In the genomic region with DNA sequence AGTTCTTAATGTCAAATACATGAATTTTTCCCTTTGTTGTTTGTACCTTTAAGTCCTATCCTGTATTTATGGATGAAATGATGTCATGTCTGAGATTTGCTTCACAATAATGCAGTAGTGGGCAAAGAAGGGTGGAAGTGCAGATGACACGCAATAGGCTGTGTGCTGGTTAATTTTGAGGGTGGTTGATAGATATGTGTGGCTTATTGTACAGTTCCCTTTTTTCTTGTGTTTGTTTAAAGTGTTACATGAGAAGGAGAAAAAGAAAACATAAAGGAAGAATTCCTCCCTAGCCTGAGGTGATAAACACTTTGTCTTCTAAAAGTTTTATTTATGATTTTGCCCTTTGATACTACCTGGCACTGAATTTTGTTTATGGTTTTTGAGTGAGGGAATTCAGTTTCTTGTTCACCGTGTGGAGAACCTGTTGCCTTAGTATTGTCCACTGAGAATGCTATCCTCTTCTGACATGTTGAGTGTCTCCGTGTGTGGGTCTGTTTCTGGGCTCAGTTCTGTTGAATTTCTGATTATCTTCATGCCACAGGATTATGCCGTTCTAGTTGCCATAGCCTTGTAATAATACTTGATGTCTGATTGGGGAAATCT, we compare ENCODE assay signal across 14 cellular contexts. TPM values are rescaled to one million over a fixed set of nuclear protein-coding genes. Genes with fewer than 3 reads are reported as not detected.
DNase-seq lines count a peak whose midpoint lies in the region; ATAC-seq and TF ChIP-seq lines count a peak whose summit lies in the region.
"Had no signal": no experiment of that assay in that cellular context is flagged by ENCODE, and none has a peak within 500 bp of the region (broad histone marks: within the 10 kb centered on the region; RNA-seq: fewer than 3 reads in every experiment).

No MANE protein-coding gene starts in this region.

- H3K4me1 Mint-ChIP-seq in activated naive CD8-positive, alpha-beta T cell treated with anti-CD3 and anti-CD28 coated beads, Interleukin-2, amount 50 U/mL, for 24 hours = peaks cover 66% of the 10 kb centered on the region
- peaks cover 61% of the 10 kb centered on the region for H3K4me1 Mint-ChIP-seq in activated naive CD8-positive, alpha-beta T cell treated with anti-CD3 and anti-CD28 coated beads for 36 hours

- H3K27ac Mint-ChIP-seq in activated naive CD8-positive, alpha-beta T cell treated with anti-CD3 and anti-CD28 coated beads, Interleukin-2, amount 50 U/mL, for 24 hours = peak overlapping the region; percentile 37
- H3K27ac Mint-ChIP-seq in activated naive CD8-positive, alpha-beta T cell treated with anti-CD3 and anti-CD28 coated beads for 36 hours = no peak overlapping the region

- H3K36me3 ChIP-seq in left lung (peaks cover 0 to 3% of the 10 kb centered on the region in 2 donors), upper lobe of right lung (peaks cover 9% of the 10 kb centered on the region), PC-3 (ENCODE audit: low read depth, low read length) (peaks cover 8% of the 10 kb centered on the region)

- no peak overlapping the region for H3K4me2 ChIP-seq in PC-3 (ENCODE audit: low read length)

- H3F3A ChIP-seq in PC-3 (ENCODE audit: low read length, unreplicated experiment) = no peaks in the 10 kb centered on the region

- H3K4me3 Mint-ChIP-seq in activated naive CD8-positive, alpha-beta T cell treated with anti-CD3 and anti-CD28 coated beads, Interleukin-2, amount 50 U/mL, for 24 hours = no peak overlapping the region
- H3K4me3 Mint-ChIP-seq in activated naive CD8-positive, alpha-beta T cell treated with anti-CD3 and anti-CD28 coated beads for 36 hours = no peak overlapping the region

- DNase-seq in activated naive CD8-positive, alpha-beta T cell treated with anti-CD3 and anti-CD28 coated beads, Interleukin-2, amount 50 U/mL, for 24 hours = no peak
- DNase-seq in activated naive CD8-positive, alpha-beta T cell treated with anti-CD3 and anti-CD28 coated beads for 36 hours = no peak
- DNase-seq in SKM-1 (lab: John Stamatoyannopoulos, UW; ENCODE audit: unreplicated experiment) (peak; percentile 1), left lung (no peak), upper lobe of right lung (no peak), PC-3 (no peak), NCI-H2081 treated with DMSO at 0.1 percent for 48 hours (lab: John Stamatoyannopoulos, UW) (no peak)
- DNase-seq in activated CD4-positive, alpha-beta T cell treated with anti-CD3 and anti-CD28 coated beads for 48 hours = no peak
- DNase-seq: activated CD4-positive, alpha-beta T cell treated with anti-CD3 and anti-CD28 coated beads for 1 hour; activated gamma-delta T cell treated with Interleukin-2 at 50 U/mL for 16 hours; DMS53; NCI-H1105; NCI-H510A treated with DMSO at 0.1 percent for 48 hours had no signal

- no peak overlapping the region for H2AFZ ChIP-seq in PC-3 (ENCODE audit: low read length)

- H3K27ac ChIP-seq in left lung (peak overlapping the region; percentile 77 to 91), upper lobe of right lung (peak overlapping the region; percentile 38), PC-3 (ENCODE audit: low read length) (no peak overlapping the region)
- H3K27ac ChIP-seq: SK-N-MC had no signal

- H3K9me3 ChIP-seq in left lung = no peaks in the 10 kb centered on the region
- no peaks in the 10 kb centered on the region for H3K9me3 ChIP-seq in upper lobe of right lung
- no peaks in the 10 kb centered on the region for H3K9me3 ChIP-seq in PC-3 (ENCODE audit: low read length)

- no peak for ATAC-seq in activated naive CD8-positive, alpha-beta T cell treated with anti-CD3 and anti-CD28 coated beads, Interleukin-2, amount 50 U/mL, for 24 hours
- ATAC-seq in left lung = peak; percentile 21
- peak; percentile 64 for ATAC-seq in upper lobe of right lung
- no peak for ATAC-seq in PC-3

- no peak for TF ChIP-seq CTCF in left lung (IDR thresholded peaks at IDR 0.05)
- no peak for TF ChIP-seq CTCF in upper lobe of right lung (IDR thresholded peaks at IDR 0.05)
- TF ChIP-seq CTCF in PC-3 (conservative IDR thresholded peaks at IDR 0.05; ENCODE audit: low read depth, low read length) = no peak

- H3K36me3 Mint-ChIP-seq in activated naive CD8-positive, alpha-beta T cell treated with anti-CD3 and anti-CD28 coated beads, Interleukin-2, amount 50 U/mL, for 24 hours (ENCODE audit: low read depth) = peaks cover 56% of the 10 kb centered on the region
- H3K36me3 Mint-ChIP-seq in activated naive CD8-positive, alpha-beta T cell treated with anti-CD3 and anti-CD28 coated beads for 36 hours = peaks cover 54% of the 10 kb centered on the region

- H3K4me3 ChIP-seq in left lung = peak overlapping the region in 1 of 2 donors; percentile 22
- no peak overlapping the region for H3K4me3 ChIP-seq in upper lobe of right lung
- H3K4me3 ChIP-seq in PC-3 (ENCODE audit: low read length) = no peak overlapping the region
- H3K4me3 ChIP-seq: SK-N-MC had no signal

- H3K27me3 ChIP-seq in left lung (no peaks in the 10 kb centered on the region), upper lobe of right lung (no peaks in the 10 kb centered on the region), PC-3 (ENCODE audit: low read length) (no peaks in the 10 kb centered on the region)

- no peaks in the 10 kb centered on the region for H3K27me3 Mint-ChIP-seq in activated naive CD8-positive, alpha-beta T cell treated with anti-CD3 and anti-CD28 coated beads, Interleukin-2, amount 50 U/mL, for 24 hours
- no peaks in the 10 kb centered on the region for H3K27me3 Mint-ChIP-seq in activated naive CD8-positive, alpha-beta T cell treated with anti-CD3 and anti-CD28 coated beads for 36 hours

- peaks cover 44% of the 10 kb centered on the region for H3K79me2 ChIP-seq in PC-3 (ENCODE audit: low read length)

- POLR2A ChIA-PET in PC-3 (lab: Charles Lee; ENCODE audit: unreplicated experiment) = no interaction called here

- H3K4me1 ChIP-seq in left lung = peaks cover 0 to 87% of the 10 kb centered on the region in 2 donors
- H3K4me1 ChIP-seq in upper lobe of right lung = peaks cover 30% of the 10 kb centered on the region
- no peaks in the 10 kb centered on the region for H3K4me1 ChIP-seq in PC-3 (ENCODE audit: insufficient read depth, low read length)

- CTCF ChIA-PET in PC-3 (lab: Charles Lee) = no interaction called here

- BruUV-seq in PC-3 (replicated peaks; lab: Mats Ljungman, UMichigan) = no TSS peak

- no peaks in the 10 kb centered on the region for H4K20me1 ChIP-seq in PC-3 (ENCODE audit: low read length)

- intact Hi-C loops in left lung (cut with DNase I) (no loop called here), upper lobe of right lung (cut with DNase I) (no loop called here), PC-3 (cut with micrococcal nuclease) (no loop called here)

- H3K9me3 Mint-ChIP-seq in activated naive CD8-positive, alpha-beta T cell treated with anti-CD3 and anti-CD28 coated beads, Interleukin-2, amount 50 U/mL, for 24 hours = no peaks in the 10 kb centered on the region
- no peaks in the 10 kb centered on the region for H3K9me3 Mint-ChIP-seq in activated naive CD8-positive, alpha-beta T cell treated with anti-CD3 and anti-CD28 coated beads for 36 hours

- no peaks in the 10 kb centered on the region for H3K9me2 ChIP-seq in PC-3 (replicated peaks; ENCODE audit: low read length)

- H3K9ac ChIP-seq in PC-3 (ENCODE audit: low read length) = no peak overlapping the region

RNA-seq across cellular contexts. Expression of a gene that starts 52.2 kb away (rescaled TPM):
- 10 to 100 TPM; 46.1 to 46.5 TPM for total RNA-seq in activated naive CD8-positive, alpha-beta T cell treated with anti-CD3 and anti-CD28 coated beads for 36 hours
- total RNA-seq in left lung = 10 to 100 TPM; 41.2 to 52.9 TPM
- 46.0 TPM for total RNA-seq in upper lobe of right lung
- total RNA-seq in PC-3 (2014; rRNA removed) = 37.6 and 39.8 TPM in 2 replicates

RNA-seq across cellular contexts. Expression of a gene that starts 54.1 kb away (rescaled TPM):
- total RNA-seq in activated naive CD8-positive, alpha-beta T cell treated with anti-CD3 and anti-CD28 coated beads for 36 hours = 100 to 1,000 TPM; 121 TPM
- total RNA-seq in left lung = 100 to 1,000 TPM; 143 to 160 TPM
- 109 TPM for total RNA-seq in upper lobe of right lung
- total RNA-seq in PC-3 (2014; rRNA removed) = 89.6 and 95.4 TPM in 2 replicates

Comparison
In these comparisons a context has a peak if more than half of its experiments do, and no peak if none do; other contexts are left out.
1. ATAC-seq: peak in left lung (single experiment) and upper lobe of right lung (single experiment); none in activated naive CD8-positive, alpha-beta T cell treated with anti-CD3 and anti-CD28 coated beads, Interleukin-2, amount 50 U/mL, for 24 hours (single experiment) and PC-3 (single experiment).